12 cellular contexts compared by ENCODE assay signal in genomic region chr19:49786432-49786831, GRCh38. TPM values are rescaled to one million over a fixed set of nuclear protein-coding genes. Genes with fewer than 3 reads are reported as not detected.
DNase-seq lines count a peak whose midpoint lies in the region; ATAC-seq and TF ChIP-seq lines count a peak whose summit lies in the region.
"Had no signal": no experiment of that assay in that cellular context is flagged by ENCODE, and none has a peak within 500 bp of the region (broad histone marks: within the 10 kb centered on the region; RNA-seq: fewer than 3 reads in every experiment).

No MANE protein-coding gene starts in this region.

- H3K36me3 Mint-ChIP-seq in WTC11, result peaks cover 39% of the 10 kb centered on the region

- ATAC-seq in WTC11 (no peak), left ventricle myocardium superior (peak; percentile 6), sciatic nerve (peak; percentile 48), GM21447 (IDR thresholded peaks at IDR 0.05; ENCODE audit: unreplicated experiment) (no peak)

- DNase-seq in GM04504 (ENCODE audit: low read depth) (peak; percentile 51), WTC11 (ENCODE audit: low spot score) (no peak), left ventricle myocardium superior (no peak), sciatic nerve (ENCODE audit: low spot score) (no peak), DMS79 treated with DMSO at 0.1 percent for 48 hours (lab: John Stamatoyannopoulos, UW) (no peak), GF-D8 (lab: John Stamatoyannopoulos, UW) (no peak), head of caudate nucleus (no peak)
- DNase-seq: cerebellar nuclear complex, SW 1271 had no signal

- POLR2A ChIA-PET in WTC11 (lab: Charles Lee), result no interaction called here

- H3K9me3 Mint-ChIP-seq in WTC11, result no peaks in the 10 kb centered on the region
- H3K9me3 Mint-ChIP-seq: IgD-negative memory B cell had no signal

- TF ChIP-seq CTCF in WTC11 (IDR thresholded peaks at IDR 0.05), result no peak

- H3K4me3 Mint-ChIP-seq in WTC11, result no peak overlapping the region
- H3K4me3 Mint-ChIP-seq: IgD-negative memory B cell had no signal

- H3K4me1 Mint-ChIP-seq in WTC11, result no peaks in the 10 kb centered on the region

- intact Hi-C loops in left ventricle myocardium superior (cut with micrococcal nuclease) (no loop called here), sciatic nerve (cut with DNase I) (no loop called here), head of caudate nucleus (cut with DNase I) (no loop called here)

- CTCF ChIA-PET in WTC11 (lab: Charles Lee), result interaction anchor here (0.7 kb wide), 1 partner anchor 19 kb away, joined by 3 read pairs; no protein-coding TSS in a partner anchor

- no peaks in the 10 kb centered on the region for H3K27me3 Mint-ChIP-seq in WTC11 (ENCODE audit: low read depth)
- H3K27me3 Mint-ChIP-seq: IgD-negative memory B cell had no signal

- peak overlapping the region; percentile 41; the same call in 1 of the 2 replicates for H3K27ac Mint-ChIP-seq in WTC11

TF ChIP-seq in WTC11, 78 proteins besides CTCF, POLR2A, EP300 and RAD21 (continues in another document):
- TF ChIP-seq, protein P1, sequence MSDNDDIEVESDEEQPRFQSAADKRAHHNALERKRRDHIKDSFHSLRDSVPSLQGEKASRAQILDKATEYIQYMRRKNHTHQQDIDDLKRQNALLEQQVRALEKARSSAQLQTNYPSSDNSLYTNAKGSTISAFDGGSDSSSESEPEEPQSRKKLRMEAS (CRISPR knock-in tag; IDR thresholded peaks at IDR 0.05), result no peak
- TF ChIP-seq ZNF263 (CRISPR knock-in tag; IDR thresholded peaks at IDR 0.05; ENCODE audit: low read depth) (no peak), PRRX2 (CRISPR knock-in tag; IDR thresholded peaks at IDR 0.05) (no peak), TP53 (CRISPR knock-in tag; IDR thresholded peaks at IDR 0.05) (no peak), AR (CRISPR knock-in tag; IDR thresholded peaks at IDR 0.05) (no peak), IRF2 (CRISPR knock-in tag; IDR thresholded peaks at IDR 0.05; ENCODE audit: borderline replicate concordance, low read depth) (no peak), TEAD1 (CRISPR knock-in tag; IDR thresholded peaks at IDR 0.05) (no peak), NFATC4 (CRISPR knock-in tag; IDR thresholded peaks at IDR 0.05) (no peak), FOXJ3 (CRISPR knock-in tag; IDR thresholded peaks at IDR 0.05; ENCODE audit: borderline replicate concordance) (no peak), OVOL2 (CRISPR knock-in tag; IDR thresholded peaks at IDR 0.05; ENCODE audit: borderline replicate concordance) (no peak), GTF2I (CRISPR knock-in tag; conservative IDR thresholded peaks at IDR 0.05) (no peak), ERG (CRISPR knock-in tag; IDR thresholded peaks at IDR 0.05) (no peak), ZNF416 (CRISPR knock-in tag; IDR thresholded peaks at IDR 0.05) (no peak), ZNF138 (CRISPR knock-in tag; conservative IDR thresholded peaks at IDR 0.05) (no peak), PRDM15 (CRISPR knock-in tag; IDR thresholded peaks at IDR 0.05) (no peak)
- TF ChIP-seq, protein P2, sequence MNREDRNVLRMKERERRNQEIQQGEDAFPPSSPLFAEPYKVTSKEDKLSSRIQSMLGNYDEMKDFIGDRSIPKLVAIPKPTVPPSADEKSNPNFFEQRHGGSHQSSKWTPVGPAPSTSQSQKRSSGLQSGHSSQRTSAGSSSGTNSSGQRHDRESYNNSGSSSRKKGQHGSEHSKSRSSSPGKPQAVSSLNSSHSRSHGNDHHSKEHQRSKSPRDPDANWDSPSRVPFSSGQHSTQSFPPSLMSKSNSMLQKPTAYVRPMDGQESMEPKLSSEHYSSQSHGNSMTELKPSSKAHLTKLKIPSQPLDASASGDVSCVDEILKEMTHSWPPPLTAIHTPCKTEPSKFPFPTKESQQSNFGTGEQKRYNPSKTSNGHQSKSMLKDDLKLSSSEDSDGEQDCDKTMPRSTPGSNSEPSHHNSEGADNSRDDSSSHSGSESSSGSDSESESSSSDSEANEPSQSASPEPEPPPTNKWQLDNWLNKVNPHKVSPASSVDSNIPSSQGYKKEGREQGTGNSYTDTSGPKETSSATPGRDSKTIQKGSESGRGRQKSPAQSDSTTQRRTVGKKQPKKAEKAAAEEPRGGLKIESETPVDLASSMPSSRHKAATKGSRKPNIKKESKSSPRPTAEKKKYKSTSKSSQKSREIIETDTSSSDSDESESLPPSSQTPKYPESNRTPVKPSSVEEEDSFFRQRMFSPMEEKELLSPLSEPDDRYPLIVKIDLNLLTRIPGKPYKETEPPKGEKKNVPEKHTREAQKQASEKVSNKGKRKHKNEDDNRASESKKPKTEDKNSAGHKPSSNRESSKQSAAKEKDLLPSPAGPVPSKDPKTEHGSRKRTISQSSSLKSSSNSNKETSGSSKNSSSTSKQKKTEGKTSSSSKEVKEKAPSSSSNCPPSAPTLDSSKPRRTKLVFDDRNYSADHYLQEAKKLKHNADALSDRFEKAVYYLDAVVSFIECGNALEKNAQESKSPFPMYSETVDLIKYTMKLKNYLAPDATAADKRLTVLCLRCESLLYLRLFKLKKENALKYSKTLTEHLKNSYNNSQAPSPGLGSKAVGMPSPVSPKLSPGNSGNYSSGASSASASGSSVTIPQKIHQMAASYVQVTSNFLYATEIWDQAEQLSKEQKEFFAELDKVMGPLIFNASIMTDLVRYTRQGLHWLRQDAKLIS (CRISPR knock-in tag; IDR thresholded peaks at IDR 0.05; ENCODE audit: borderline replicate concordance), result no peak
- TF ChIP-seq, protein P3, sequence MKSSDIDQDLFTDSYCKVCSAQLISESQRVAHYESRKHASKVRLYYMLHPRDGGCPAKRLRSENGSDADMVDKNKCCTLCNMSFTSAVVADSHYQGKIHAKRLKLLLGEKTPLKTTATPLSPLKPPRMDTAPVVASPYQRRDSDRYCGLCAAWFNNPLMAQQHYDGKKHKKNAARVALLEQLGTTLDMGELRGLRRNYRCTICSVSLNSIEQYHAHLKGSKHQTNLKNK (CRISPR knock-in tag; IDR thresholded peaks at IDR 0.05), result no peak

RNA-seq across cellular contexts. Expression of gene AP2A1, which starts 19.6 kb away (rescaled TPM):
- total RNA-seq in WTC11 (2021), result 119 to 127 TPM (median 120 TPM) in 3 replicates
- 73.1 TPM for total RNA-seq in left ventricle myocardium superior
- 74.3 TPM for total RNA-seq in sciatic nerve

RNA-seq across cellular contexts. Expression of gene TSKS, which starts 23.3 kb away (rescaled TPM):
- total RNA-seq in WTC11 (2021) (0.30 to 0.55 TPM (median 0.48 TPM) in 3 replicates), left ventricle myocardium superior (0.72 TPM), sciatic nerve (0.85 TPM)
- total RNA-seq: pulmonary artery endothelial cell had no signal

RNA-seq across cellular contexts. Expression of gene FUZ, which starts 26.7 kb away (rescaled TPM):
- 35.1 to 36.3 TPM (median 35.7 TPM) in 3 replicates for total RNA-seq in WTC11 (2021)
- total RNA-seq in left ventricle myocardium superior, result 19.1 TPM
- 26.4 TPM for total RNA-seq in sciatic nerve

RNA-seq across cellular contexts. Expression of gene MED25, which starts 31.7 kb away (rescaled TPM):
- total RNA-seq in WTC11 (2021), result 80.2 to 81.2 TPM (median 81.2 TPM) in 3 replicates
- 68.5 TPM for total RNA-seq in left ventricle myocardium superior
- 39.7 TPM for total RNA-seq in sciatic nerve

Comparison
In these comparisons a context has a peak if more than half of its experiments do, and no peak if none do; other contexts are left out.
1. ATAC-seq: peak in left ventricle myocardium superior (single experiment) and sciatic nerve (single experiment); none in WTC11 (single experiment) and GM21447 (single experiment).